ENCODE assay signal across 23 cellular contexts in genomic region chr1:5515501-5515900, GRCh38.
DNase-seq lines count a peak whose midpoint lies in the region; ATAC-seq, FAIRE-seq and TF ChIP-seq lines count a peak whose summit lies in the region.
"Had no signal": no experiment of that assay in that cellular context is flagged by ENCODE, and none has a peak within 500 bp of the region (broad histone marks: within the 10 kb centered on the region; RNA-seq: fewer than 3 reads in every experiment).

No MANE protein-coding gene starts in this region.

- no peak overlapping the region for H3K4ac ChIP-seq in H1 (replicated peaks; ENCODE audit: insufficient read length, low read depth, low read length)

- POLR2A ChIA-PET in H1 (lab: Charles Lee; ENCODE audit: partially characterized antibody): no interaction called here

- no peaks in the 10 kb centered on the region for H3K79me2 ChIP-seq in H1 (ENCODE audit: control insufficient read depth in 1 of 2, insufficient read depth in 2 of 2, low read length in 2 of 2)

- H2AK5ac ChIP-seq in H1 (ENCODE audit: low read depth, low read length): no peak overlapping the region

- no peak for TF ChIP-seq RAD21 in H1 (IDR thresholded peaks at IDR 0.05 in 1 of 2, conservative IDR thresholded peaks at IDR 0.05 in 1 of 2; ENCODE audit: low read depth in 2 of 2, low read length in 2 of 2)

- peak; percentile 10 for DNase-seq in GM13976 (ENCODE audit: low spot score)
- DNase-seq in H1 (ENCODE audit: low read depth in 1 of 2, low spot score in 2 of 2): no peak
- peak; percentile 73 for DNase-seq in mesenteric fat pad (ENCODE audit: low spot score)
- DNase-seq in stimulated activated CD4-positive, alpha-beta T cell treated with anti-CD3 and anti-CD28 coated beads, Interleukin-15, amount 100 ng/mL, for 24 hours: no peak
- no peak for DNase-seq in heart right ventricle
- DNase-seq: 8988T; ACHN; BE2C; C1 segment of cervical spinal cord; Caco-2; Calu3; CD4-positive, alpha-beta T cell; CD8-positive, alpha-beta T cell; DMS79 treated with DMSO at 0.1 percent for 48 hours; GF-D8 had no signal

- H4K91ac ChIP-seq in H1 (replicated peaks; ENCODE audit: insufficient read length, low read length): no peak overlapping the region

- no peak overlapping the region for H2BK12ac ChIP-seq in H1 (ENCODE audit: low read depth, low read length)

- H2AFZ ChIP-seq in H1 (ENCODE audit: low read length): no peak overlapping the region

- H3K4me1 ChIP-seq in H1 (replicated peaks in 1 of 4; ENCODE audit: control insufficient read depth in 3 of 4, insufficient read depth in 4 of 4, low read length in 3 of 4) (0 out of 7 replicates have a peak, but pooled peaks cover 0 to 2% (median 0%) of the 10 kb centered on the region in 4 experiments), heart right ventricle (no peaks in the 10 kb centered on the region)
- H3K4me1 ChIP-seq: BE2C, Caco-2 had no signal

- no peak overlapping the region for H3K56ac ChIP-seq in H1 (replicated peaks; ENCODE audit: insufficient read length, low read depth, low read length)

- no peak for TF ChIP-seq POLR2A in H1 (IDR thresholded peaks at IDR 0.05; ENCODE audit: control extremely low read depth in 1 of 2, low read depth in 2 of 2, low read length in 2 of 2)

- in situ Hi-C loops in GM13976 (cut with MboI; ENCODE audit: low sequenced_read_pairs, unreplicated experiment): loop anchor here (25.0 kb wide), 1 partner anchor 397 kb away; no protein-coding TSS in a partner anchor

- H3K4me2 ChIP-seq in H1 (ENCODE audit: insufficient read depth in 1 of 2, low read depth in 2 of 2, low read length in 2 of 2): no peak overlapping the region
- H3K4me2 ChIP-seq: BLaER1 had no signal

- H3K27ac ChIP-seq in H1 (ENCODE audit: low read depth, low read length): no peak overlapping the region
- H3K27ac ChIP-seq in heart right ventricle: no peak overlapping the region
- H3K27ac ChIP-seq: BLaER1 had no signal

- FAIRE-seq in H1 (lab: Jason Lieb, UNC): no peak
- FAIRE-seq: A204.1, D721Med, G401.6, GM12891, GM18507, GM19239 had no signal

- no peak for ATAC-seq in GM18867 (IDR thresholded peaks at IDR 0.05; ENCODE audit: unreplicated experiment)
- no peak for ATAC-seq in heart right ventricle
- ATAC-seq: CD8-positive, alpha-beta T cell had no signal

- no peak for TF ChIP-seq EP300 in H1 (IDR thresholded peaks at IDR 0.05; ENCODE audit: borderline replicate concordance in 1 of 2, low read depth in 2 of 2, low read length in 2 of 2)

- H2BK20ac ChIP-seq in H1 (ENCODE audit: low read length): no peak overlapping the region

- no peak overlapping the region for H4K5ac ChIP-seq in H1 (ENCODE audit: insufficient read length, low read depth, low read length)

- 93% methylated on average over 6 of the region's 6 CpGs; no CpG with 5 or more reads in 1 of the 2 experiments for WGBS in H1 (ENCODE audit: extremely low coverage in 1 of 2, insufficient coverage in 1 of 2, insufficient read length in 1 of 2, insufficient replicate concordance in 2 of 2, low coverage in 1 of 2, low lambda C conversion rate in 2 of 2, missing lambda C conversion rate in 1 of 2), 2 experiments
- WGBS in heart right ventricle, 2 donors: 71 to 72% methylated on average over 6 of the region's 6 CpGs

- H2BK120ac ChIP-seq in H1 (replicated peaks; ENCODE audit: low read depth, low read length): no peak overlapping the region

- H3K9me3 ChIP-seq in H1 (ENCODE audit: insufficient read depth in 2 of 2, low read depth in 1 of 2, low read length in 1 of 2): no peaks in the 10 kb centered on the region
- no peaks in the 10 kb centered on the region for H3K9me3 ChIP-seq in heart right ventricle
- H3K9me3 ChIP-seq: BE2C, Caco-2 had no signal

- no peak overlapping the region for H3K4me3 ChIP-seq in H1 (ENCODE audit: extremely low read depth in 1 of 4, insufficient read depth in 2 of 4, low read depth in 3 of 4, low read length in 4 of 4)
- H3K4me3 ChIP-seq in heart right ventricle: no peak overlapping the region
- H3K4me3 ChIP-seq: BLaER1 had no signal

- H3K79me1 ChIP-seq in H1 (ENCODE audit: low read depth, low read length): no peaks in the 10 kb centered on the region

- peak overlapping the region; percentile 51; the same call in 1 of the 2 replicates for H4K8ac ChIP-seq in H1 (ENCODE audit: extremely low read depth, insufficient read depth, low read length)

- no peaks in the 10 kb centered on the region for H3K27me3 ChIP-seq in H1 (replicated peaks in 1 of 4; ENCODE audit: control insufficient read depth in 3 of 4, extremely low read depth in 1 of 4, insufficient read depth in 3 of 4, low read length in 3 of 4)
- H3K27me3 ChIP-seq in heart right ventricle: peaks cover 0 to 51% (median 28%) of the 10 kb centered on the region in 7 donors
- H3K27me3 ChIP-seq: BE2C, BLaER1 had no signal

- no peak overlapping the region for H2BK15ac ChIP-seq in H1 (ENCODE audit: low read length)

- no peak overlapping the region for H3K23ac ChIP-seq in H1 (ENCODE audit: insufficient read length)

- no peaks in the 10 kb centered on the region for H3K36me3 ChIP-seq in H1 (ENCODE audit: control insufficient read depth in 2 of 4, insufficient read depth in 4 of 4, low read length in 3 of 4)
- no peaks in the 10 kb centered on the region for H3K36me3 ChIP-seq in heart right ventricle
- H3K36me3 ChIP-seq: BE2C, BLaER1 had no signal

- no peak overlapping the region for H2BK5ac ChIP-seq in H1 (ENCODE audit: low read depth, low read length)

- H3K23me2 ChIP-seq in H1 (ENCODE audit: low read depth, low read length): no peaks in the 10 kb centered on the region

- H4K20me1 ChIP-seq in H1 (replicated peaks in 1 of 2; ENCODE audit: control insufficient read depth in 1 of 2, insufficient read depth in 2 of 2, low read length in 2 of 2): no peaks in the 10 kb centered on the region
- H4K20me1 ChIP-seq: BLaER1 had no signal

- TF ChIP-seq CTCF in GM13976 (IDR thresholded peaks at IDR 0.05; ENCODE audit: borderline replicate concordance, control extremely low read depth, extremely low read depth, insufficient read depth, missing control alignments) (no peak), H1 (IDR thresholded peaks at IDR 0.05; ENCODE audit: control extremely low read depth in 1 of 3, insufficient read depth in 1 of 3, low read depth in 1 of 3, low read length in 3 of 3) (no peak), heart right ventricle (IDR thresholded peaks at IDR 0.05) (no peak)

- intact Hi-C loops in heart right ventricle (cut with DNase I): loop anchor here in 1 of 10 donors (10.0 kb wide), 1 partner anchor 1601 kb away; no protein-coding TSS in a partner anchor

- no peak overlapping the region for H3K9ac ChIP-seq in H1 (replicated peaks in 1 of 4; ENCODE audit: extremely low read depth in 1 of 4, low read depth in 3 of 4, low read length in 3 of 4)
- H3K9ac ChIP-seq: BLaER1 had no signal

- CTCF ChIA-PET in H1 (lab: Charles Lee; ENCODE audit: partially characterized antibody): interaction anchor here (0.6 to 5.8 kb wide), 24 partner anchors 9 to 645 kb away, joined by 3 to 36 read pairs (median 5); no protein-coding TSS in a partner anchor

- no peak overlapping the region for H3K14ac ChIP-seq in H1 (ENCODE audit: insufficient read length)

- no peak overlapping the region for H3K18ac ChIP-seq in H1 (ENCODE audit: extremely low read depth, low read length)

TF ChIP-seq in H1, 55 proteins besides CTCF, POLR2A, EP300 and RAD21:
- no peak for TF ChIP-seq YY1 (IDR thresholded peaks at IDR 0.05; ENCODE audit: low read depth, low read length)
- TF ChIP-seq NANOG (IDR thresholded peaks at IDR 0.05; ENCODE audit: insufficient read depth, low read depth, low read length, poor library complexity, severe bottlenecking): no peak
- TF ChIP-seq, protein P1, sequence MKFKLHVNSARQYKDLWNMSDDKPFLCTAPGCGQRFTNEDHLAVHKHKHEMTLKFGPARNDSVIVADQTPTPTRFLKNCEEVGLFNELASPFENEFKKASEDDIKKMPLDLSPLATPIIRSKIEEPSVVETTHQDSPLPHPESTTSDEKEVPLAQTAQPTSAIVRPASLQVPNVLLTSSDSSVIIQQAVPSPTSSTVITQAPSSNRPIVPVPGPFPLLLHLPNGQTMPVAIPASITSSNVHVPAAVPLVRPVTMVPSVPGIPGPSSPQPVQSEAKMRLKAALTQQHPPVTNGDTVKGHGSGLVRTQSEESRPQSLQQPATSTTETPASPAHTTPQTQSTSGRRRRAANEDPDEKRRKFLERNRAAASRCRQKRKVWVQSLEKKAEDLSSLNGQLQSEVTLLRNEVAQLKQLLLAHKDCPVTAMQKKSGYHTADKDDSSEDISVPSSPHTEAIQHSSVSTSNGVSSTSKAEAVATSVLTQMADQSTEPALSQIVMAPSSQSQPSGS (IDR thresholded peaks at IDR 0.05; ENCODE audit: low read length): no peak
- TF ChIP-seq NRF1 (IDR thresholded peaks at IDR 0.05; ENCODE audit: low read depth, low read length): no peak
- TF ChIP-seq EGR1 (IDR thresholded peaks at IDR 0.05; ENCODE audit: borderline replicate concordance, low read depth, low read length): no peak

Comparison
In these comparisons a context has a peak if more than half of its experiments do, and no peak if none do; other contexts are left out.
1. DNase-seq: peak in GM13976 (single experiment) and mesenteric fat pad (single experiment); none in H1 (0 of 2), stimulated activated CD4-positive, alpha-beta T cell treated with anti-CD3 and anti-CD28 coated beads, Interleukin-15, amount 100 ng/mL, for 24 hours (single experiment) and heart right ventricle (0 of 2).